27 cellular contexts compared by ENCODE assay signal in the genomic region with DNA sequence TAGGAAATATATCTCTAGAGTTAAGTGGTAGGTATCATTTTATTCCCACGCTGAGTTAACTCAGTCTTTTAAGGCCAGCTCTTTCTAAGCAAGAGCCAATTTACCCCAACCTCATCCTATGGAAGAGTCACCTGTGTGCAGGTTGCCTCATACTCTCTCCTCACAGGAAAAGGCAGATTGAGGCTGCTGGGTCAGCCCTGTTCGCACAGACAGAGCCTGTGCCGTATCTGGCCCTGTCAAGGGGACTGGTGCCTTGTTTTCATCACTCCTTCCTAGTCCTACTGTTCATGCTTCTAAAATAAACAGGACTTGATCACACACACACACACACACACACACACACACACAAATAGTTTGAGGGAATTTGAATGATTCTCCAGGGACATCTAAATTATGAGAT.
"Had no signal": no experiment of that assay in that cellular context is flagged by ENCODE, and none has a peak within 500 bp of the region (broad histone marks: within the 10 kb centered on the region; RNA-seq: fewer than 3 reads in every experiment).

No MANE protein-coding gene starts in this region.

- H3K4me1 ChIP-seq: esophagus muscularis mucosa, foreskin keratinocyte, gastrocnemius medialis had no signal

- DNase-seq: activated CD4-positive, alpha-beta memory T cell treated with anti-CD3 and anti-CD28 coated beads, Interleukin-2, amount 10 ng/mL, durations not matched to agents 7 days and 5 days; activated CD4-positive, alpha-beta T cell treated with anti-CD3 and anti-CD28 coated beads for 1 hour; activated CD4-positive, alpha-beta T cell treated with anti-CD3 and anti-CD28 coated beads for 4 hours; activated CD4-positive, alpha-beta T cell treated with anti-CD3 and anti-CD28 coated beads, Interleukin-2, amount 10 ng/mL, durations not matched to agents 7 days and 5 days; activated CD4-positive, alpha-beta T cell treated with anti-CD3 and anti-CD28 coated beads, Interleukin-2, amount 50 U/mL, for 4 hours; activated CD8-positive, alpha-beta memory T cell treated with anti-CD3 and anti-CD28 coated beads, Interleukin-2, amount 50 U/mL, for 48 hours; activated gamma-delta T cell; activated naive CD4-positive, alpha-beta T cell; activated naive CD4-positive, alpha-beta T cell treated with anti-CD3 and anti-CD28 coated beads, Interleukin-2, amount 10 ng/mL, durations not matched to agents 7 days and 5 days; activated T-cell treated with anti-CD3 and anti-CD28 coated beads for 4 hours; activated T-cell treated with anti-CD3 and anti-CD28 coated beads, Interleukin-2, amount 50 U/mL, for 24 hours; activated T-cell treated with anti-CD3 and anti-CD28 coated beads, Interleukin-2, amount 50 U/mL, for 72 hours; amniotic stem cell; anterior cingulate cortex; brain microvascular endothelial cell; caudate nucleus; cortex of kidney; dermis blood vessel endothelial cell; effector CD4-positive, alpha-beta T cell; effector memory CD8-positive, alpha-beta T cell; erythroblast; foreskin keratinocyte; gastrocnemius medialis; glutamatergic neuron; T-helper 2 cell had no signal

- H3K36me3 Mint-ChIP-seq: activated naive CD4-positive, alpha-beta T cell treated with anti-CD3 and anti-CD28 coated beads, Interleukin-2, amount 10 ng/mL, durations not matched to agents 7 days and 5 days; activated naive CD8-positive, alpha-beta T cell had no signal

- H3K9me3 Mint-ChIP-seq: activated CD4-positive, alpha-beta memory T cell treated with anti-CD3 and anti-CD28 coated beads, Interleukin-2, amount 10 ng/mL, durations not matched to agents 7 days and 5 days; activated CD4-positive, alpha-beta T cell treated with anti-CD3 and anti-CD28 coated beads, Interleukin-2, amount 10 ng/mL, durations not matched to agents 7 days and 5 days; activated naive CD4-positive, alpha-beta T cell treated with anti-CD3 and anti-CD28 coated beads, Interleukin-2, amount 10 ng/mL, durations not matched to agents 7 days and 5 days; activated T-cell treated with anti-CD3 and anti-CD28 coated beads, Interleukin-2, amount 50 U/mL, for 24 hours; activated T-cell treated with anti-CD3 and anti-CD28 coated beads, Interleukin-2, amount 50 U/mL, for 72 hours had no signal

- H3K27ac ChIP-seq: brain microvascular endothelial cell, esophagus muscularis mucosa, foreskin keratinocyte, gastrocnemius medialis had no signal

- H3K27ac Mint-ChIP-seq: activated CD4-positive, alpha-beta memory T cell treated with anti-CD3 and anti-CD28 coated beads, Interleukin-2, amount 10 ng/mL, durations not matched to agents 7 days and 5 days; activated CD4-positive, alpha-beta T cell treated with anti-CD3 and anti-CD28 coated beads, Interleukin-2, amount 10 ng/mL, durations not matched to agents 7 days and 5 days; activated naive CD4-positive, alpha-beta T cell treated with anti-CD3 and anti-CD28 coated beads, Interleukin-2, amount 10 ng/mL, durations not matched to agents 7 days and 5 days; activated naive CD8-positive, alpha-beta T cell; activated T-cell treated with anti-CD3 and anti-CD28 coated beads, Interleukin-2, amount 50 U/mL, for 24 hours; activated T-cell treated with anti-CD3 and anti-CD28 coated beads, Interleukin-2, amount 50 U/mL, for 72 hours; effector memory CD8-positive, alpha-beta T cell had no signal

- H3K4me1 Mint-ChIP-seq: activated CD4-positive, alpha-beta memory T cell treated with anti-CD3 and anti-CD28 coated beads, Interleukin-2, amount 10 ng/mL, durations not matched to agents 7 days and 5 days; activated CD4-positive, alpha-beta T cell treated with anti-CD3 and anti-CD28 coated beads, Interleukin-2, amount 10 ng/mL, durations not matched to agents 7 days and 5 days; activated naive CD4-positive, alpha-beta T cell treated with anti-CD3 and anti-CD28 coated beads, Interleukin-2, amount 10 ng/mL, durations not matched to agents 7 days and 5 days had no signal

- H3K4me3 ChIP-seq: esophagus muscularis mucosa, gastrocnemius medialis had no signal

- ATAC-seq: activated T-cell treated with anti-CD3 and anti-CD28 coated beads, Interleukin-2, amount 50 U/mL, for 72 hours; effector memory CD8-positive, alpha-beta T cell; foreskin keratinocyte; gastrocnemius medialis had no signal

- H3K4me3 Mint-ChIP-seq: activated CD4-positive, alpha-beta memory T cell treated with anti-CD3 and anti-CD28 coated beads, Interleukin-2, amount 10 ng/mL, durations not matched to agents 7 days and 5 days; activated CD4-positive, alpha-beta T cell treated with anti-CD3 and anti-CD28 coated beads, Interleukin-2, amount 10 ng/mL, durations not matched to agents 7 days and 5 days; activated naive CD4-positive, alpha-beta T cell treated with anti-CD3 and anti-CD28 coated beads, Interleukin-2, amount 10 ng/mL, durations not matched to agents 7 days and 5 days; activated naive CD8-positive, alpha-beta T cell; activated T-cell treated with anti-CD3 and anti-CD28 coated beads, Interleukin-2, amount 50 U/mL, for 24 hours; activated T-cell treated with anti-CD3 and anti-CD28 coated beads, Interleukin-2, amount 50 U/mL, for 72 hours; effector memory CD8-positive, alpha-beta T cell had no signal

- H3K27me3 Mint-ChIP-seq: activated CD4-positive, alpha-beta memory T cell treated with anti-CD3 and anti-CD28 coated beads, Interleukin-2, amount 10 ng/mL, durations not matched to agents 7 days and 5 days; activated CD4-positive, alpha-beta T cell treated with anti-CD3 and anti-CD28 coated beads, Interleukin-2, amount 10 ng/mL, durations not matched to agents 7 days and 5 days; activated naive CD4-positive, alpha-beta T cell treated with anti-CD3 and anti-CD28 coated beads, Interleukin-2, amount 10 ng/mL, durations not matched to agents 7 days and 5 days; activated naive CD8-positive, alpha-beta T cell; activated T-cell treated with anti-CD3 and anti-CD28 coated beads, Interleukin-2, amount 50 U/mL, for 24 hours; effector memory CD8-positive, alpha-beta T cell had no signal

- H3K27me3 ChIP-seq: brain microvascular endothelial cell, esophagus muscularis mucosa, foreskin keratinocyte, gastrocnemius medialis had no signal

- H3K36me3 ChIP-seq: brain microvascular endothelial cell, esophagus muscularis mucosa, gastrocnemius medialis had no signal

- H3K9me3 ChIP-seq: esophagus muscularis mucosa, gastrocnemius medialis had no signal
